8 cellular contexts compared by ENCODE assay signal in genomic region chr7:75638607-75639070, GRCh38.
DNase-seq lines count a peak whose midpoint lies in the region; ATAC-seq and TF ChIP-seq lines count a peak whose summit lies in the region.

No MANE protein-coding gene starts in this region.

- WGBS in lung, 2 donors: 3 to 4% methylated on average over 35 of the region's 35 CpGs
- WGBS in testis, 2 donors: 3 to 4% methylated on average over 5 to 35 of the region's 35 CpGs

- H3K4me2 ChIP-seq in PC-9: peak overlapping the region; percentile 89

- POLR2A ChIA-PET in PC-9 (lab: Charles Lee; ENCODE audit: unreplicated experiment): interaction anchor here (0.5 kb wide), 1 partner anchor 108 kb away, joined by 9 read pairs; no protein-coding TSS in a partner anchor

- H4K20me1 ChIP-seq in PC-9 (ENCODE audit: insufficient read depth): no peaks in the 10 kb centered on the region

- H3K9me3 ChIP-seq in PC-9 (ENCODE audit: insufficient read depth, low read depth): 0 out of 2 replicates have a peak, but pooled peaks cover 5% of the 10 kb centered on the region
- peaks cover 0 to 2% of the 10 kb centered on the region in 2 donors for H3K9me3 ChIP-seq in lung (ENCODE audit: control insufficient read depth in 2 of 2, insufficient read depth in 1 of 2, low read length in 1 of 2)
- no peaks in the 10 kb centered on the region for H3K9me3 ChIP-seq in testis

- no peaks in the 10 kb centered on the region for H3K79me2 ChIP-seq in PC-9 (ENCODE audit: low read depth)

- no peak for TF ChIP-seq POLR2A in testis (IDR thresholded peaks at IDR 0.05)

- peak overlapping the region; percentile 74 for H2AFZ ChIP-seq in PC-9

- H3K27me3 ChIP-seq in PC-9 (ENCODE audit: insufficient read depth, low read depth) (no peaks in the 10 kb centered on the region), lung (ENCODE audit: control insufficient read depth, insufficient read depth) (no peaks in the 10 kb centered on the region), testis (no peaks in the 10 kb centered on the region)

- intact Hi-C loops in PC-9 (cut with micrococcal nuclease; ENCODE audit: unreplicated experiment) (loop anchor here (5.0 kb wide), 1 partner anchor 106 kb away; no protein-coding TSS in a partner anchor), testis (cut with DNase I; ENCODE audit: low total_unique reads) (no loop called here)

- no TSS peak for BruUV-seq in PC-9 (replicated peaks; lab: Mats Ljungman, UMichigan)

- CTCF ChIA-PET in PC-9 (lab: Charles Lee): no interaction called here

- 0 out of 2 replicates have a peak, but pooled peaks cover 8% of the 10 kb centered on the region for H3K4me1 ChIP-seq in PC-9 (replicated peaks; ENCODE audit: insufficient read depth)
- H3K4me1 ChIP-seq in lung (ENCODE audit: control insufficient read depth in 2 of 2, insufficient read depth in 2 of 2, low read length in 2 of 2): peaks cover 0 to 5% of the 10 kb centered on the region in 2 donors
- H3K4me1 ChIP-seq in testis: peaks cover 15% of the 10 kb centered on the region

- H3F3A ChIP-seq in PC-9 (ENCODE audit: insufficient read depth, low read depth): peaks cover 7% of the 10 kb centered on the region; the same call in 1 of the 2 replicates

- TF ChIP-seq CTCF in PC-9 (conservative IDR thresholded peaks at IDR 0.05) (no peak), lung (IDR thresholded peaks at IDR 0.05; ENCODE audit: control extremely low read depth, extremely low read depth) (no peak), testis (IDR thresholded peaks at IDR 0.05) (no peak)

- no peaks in the 10 kb centered on the region for H3K9me2 ChIP-seq in PC-9 (ENCODE audit: insufficient read depth)

- ATAC-seq in lung (ENCODE audit: insufficient read depth, low FRiP score): peak; percentile 56
- no peak for ATAC-seq in HG03280 (IDR thresholded peaks at IDR 0.05; ENCODE audit: unreplicated experiment)

- H3K27ac ChIP-seq in PC-9 (no peak overlapping the region), lung (ENCODE audit: low read depth in 1 of 2, low read length in 1 of 2) (peak overlapping the region; percentile 51 to 59), testis (peak overlapping the region; percentile 39 to 75)

- peak overlapping the region; percentile 87 for H3K4me3 ChIP-seq in PC-9
- H3K4me3 ChIP-seq in lung: peak overlapping the region; percentile 60
- peak overlapping the region; percentile 61 to 68 for H3K4me3 ChIP-seq in testis

- H3K36me3 ChIP-seq in PC-9 (ENCODE audit: low read depth): no peaks in the 10 kb centered on the region
- no peaks in the 10 kb centered on the region for H3K36me3 ChIP-seq in lung (ENCODE audit: control insufficient read depth in 2 of 2, insufficient read depth in 2 of 2, low read length in 2 of 2)
- H3K36me3 ChIP-seq in testis (ENCODE audit: low read depth, missing control alignments): no peaks in the 10 kb centered on the region

- DNase-seq in NCI-H345 (lab: John Stamatoyannopoulos, UW): peak; percentile 51
- DNase-seq in NCI-H345 treated with DMSO at 0.1 percent for 48 hours (lab: John Stamatoyannopoulos, UW; ENCODE audit: unreplicated experiment): no peak
- peak in 1 of 2 experiments; percentile 55 for DNase-seq in PC-9
- peak; percentile 83 for DNase-seq in ecto neural progenitor cell (ENCODE audit: low spot score)
- peak; percentile 39 for DNase-seq in lung (ENCODE audit: low spot score)
- DNase-seq in testis: peak; percentile 56
- no peak for DNase-seq in NCI-H2029 (lab: John Stamatoyannopoulos, UW)

Comparison
In these comparisons a context has a peak if more than half of its experiments do, and no peak if none do; other contexts are left out.
1. DNase-seq: peak in NCI-H345 (single experiment), ecto neural progenitor cell (single experiment), lung (single experiment) and testis (single experiment); none in NCI-H345 treated with DMSO at 0.1 percent for 48 hours (single experiment) and NCI-H2029 (single experiment).
2. Peak in every context shown above with its lines, with median percentiles within 50 percentile points of each other: H3K4me3 ChIP-seq.